8 cellular contexts compared by ENCODE assay signal in genomic region chr4:152014280-152014679, GRCh38.
DNase-seq lines count a peak whose midpoint lies in the region; ATAC-seq lines count a peak whose summit lies in the region.

No MANE protein-coding gene starts in this region.

- in situ Hi-C loops in HAP-1 (cut with MboI; ENCODE audit: low sequenced_read_pairs) = no loop called here

- H3K9me3 ChIP-seq in HAP-1 = no peaks in the 10 kb centered on the region

- H3K4me3 Mint-ChIP-seq in activated CD4-positive, alpha-beta T cell treated with anti-CD3 and anti-CD28 coated beads, Interleukin-2, amount 10 ng/mL, durations not matched to agents 24 days and 14 days = peak overlapping the region; percentile 55

- no peak overlapping the region for H3K27ac ChIP-seq in substantia nigra (ENCODE audit: low read depth, low read length, poor library complexity, severe bottlenecking)

- H3K36me3 ChIP-seq in HAP-1 (replicated peaks) = no peaks in the 10 kb centered on the region

- no peak overlapping the region for H3K4me3 ChIP-seq in HAP-1

- peak overlapping the region; percentile 57 for H3K27ac Mint-ChIP-seq in activated CD4-positive, alpha-beta T cell treated with anti-CD3 and anti-CD28 coated beads, Interleukin-2, amount 10 ng/mL, durations not matched to agents 24 days and 14 days

- DNase-seq in GM19238 (ENCODE audit: insufficient read length, low spot score) (peak; percentile 35), kidney glomerular epithelial cell (lab: John Stamatoyannopoulos, UW) (no peak), pons (ENCODE audit: low spot score) (no peak), substantia nigra (lab: John Stamatoyannopoulos, UW) (no peak), HAP-1 (ENCODE audit: low spot score in 2 of 2) (no peak)
- peak; percentile 90 for DNase-seq in activated CD4-positive, alpha-beta T cell treated with anti-CD3 and anti-CD28 coated beads, Interleukin-2, amount 10 ng/mL, durations not matched to agents 24 days and 14 days
- peak; percentile 28 to 30 for DNase-seq in stimulated activated CD4-positive, alpha-beta T cell treated with anti-CD3 and anti-CD28 coated beads, Interleukin-1b, Interleukin-23, amount 100 ng/mL, for 4 hours (ENCODE audit: low read depth in 2 of 2)

- H3K27me3 ChIP-seq in HAP-1 (ENCODE audit: low read depth) = no peaks in the 10 kb centered on the region

- peak; percentile 85 for ATAC-seq in HG03060 (IDR thresholded peaks at IDR 0.05; ENCODE audit: low read depth, unreplicated experiment)

- peaks cover 4% of the 10 kb centered on the region for H3K27me3 Mint-ChIP-seq in activated CD4-positive, alpha-beta T cell treated with anti-CD3 and anti-CD28 coated beads, Interleukin-2, amount 10 ng/mL, durations not matched to agents 24 days and 14 days

- peaks cover 51% of the 10 kb centered on the region for H3K4me1 Mint-ChIP-seq in activated CD4-positive, alpha-beta T cell treated with anti-CD3 and anti-CD28 coated beads, Interleukin-2, amount 10 ng/mL, durations not matched to agents 24 days and 14 days

- no peaks in the 10 kb centered on the region for H3K4me1 ChIP-seq in HAP-1

- no peaks in the 10 kb centered on the region for H3K9me3 Mint-ChIP-seq in activated CD4-positive, alpha-beta T cell treated with anti-CD3 and anti-CD28 coated beads, Interleukin-2, amount 10 ng/mL, durations not matched to agents 24 days and 14 days

- peaks cover 2% of the 10 kb centered on the region for H3K36me3 Mint-ChIP-seq in activated CD4-positive, alpha-beta T cell treated with anti-CD3 and anti-CD28 coated beads, Interleukin-2, amount 10 ng/mL, durations not matched to agents 24 days and 14 days (ENCODE audit: low read depth)

- intact Hi-C loops in activated CD4-positive, alpha-beta T cell treated with anti-CD3 and anti-CD28 coated beads, Interleukin-2, amount 10 ng/mL, durations not matched to agents 24 days and 14 days (cut with micrococcal nuclease) = loop anchor here (10.0 kb wide), 1 partner anchor 249 kb away; the partner anchor contains the start of gene GATB

Comparison
In these comparisons a context has a peak if more than half of its experiments do, and no peak if none do; other contexts are left out.
1. DNase-seq: peak in GM19238 (single experiment), activated CD4-positive, alpha-beta T cell treated with anti-CD3 and anti-CD28 coated beads, Interleukin-2, amount 10 ng/mL, durations not matched to agents 24 days and 14 days (single experiment) and stimulated activated CD4-positive, alpha-beta T cell treated with anti-CD3 and anti-CD28 coated beads, Interleukin-1b, Interleukin-23, amount 100 ng/mL, for 4 hours (2 of 2); none in kidney glomerular epithelial cell (single experiment), pons (single experiment), substantia nigra (0 of 49) and HAP-1 (0 of 2).